In the genomic region with DNA sequence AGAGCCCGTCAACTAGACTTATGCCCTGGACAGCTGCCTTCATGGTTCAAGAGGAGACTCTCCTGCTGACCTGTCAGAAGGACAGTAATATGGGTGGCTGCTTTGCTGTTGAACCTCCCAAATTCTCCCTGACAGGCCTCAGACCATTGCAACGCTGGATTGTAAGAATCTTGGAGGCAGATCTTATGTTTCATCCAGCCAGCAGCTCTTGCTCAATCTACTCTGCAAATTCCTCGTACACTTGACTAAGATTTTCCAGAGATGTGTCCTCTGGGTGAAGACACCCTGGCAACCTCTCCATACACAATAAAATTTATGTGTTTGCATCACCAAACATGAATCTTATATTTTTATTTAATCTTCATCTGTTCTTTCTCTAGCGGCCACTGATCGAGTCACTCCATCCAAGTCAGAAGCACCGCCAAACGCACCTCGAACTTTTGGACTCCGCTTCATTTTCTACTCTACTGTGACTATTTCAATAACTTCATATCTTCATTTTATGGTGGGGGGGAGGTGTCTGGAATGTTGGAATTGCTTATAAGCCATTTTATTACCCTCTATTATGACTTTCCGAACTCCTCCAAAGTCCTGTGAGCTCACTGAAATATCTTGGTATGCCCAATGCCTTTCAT, we compare ENCODE assay signal across 17 cellular contexts.
DNase-seq lines count a peak whose midpoint lies in the region; ATAC-seq and TF ChIP-seq lines count a peak whose summit lies in the region.
"Had no signal": no experiment of that assay in that cellular context is flagged by ENCODE, and none has a peak within 500 bp of the region (broad histone marks: within the 10 kb centered on the region; RNA-seq: fewer than 3 reads in every experiment).

No MANE protein-coding gene starts in this region.

- H3K4me1 ChIP-seq in body of pancreas (peaks cover 4% of the 10 kb centered on the region), esophagus muscularis mucosa (peaks cover 0 to 50% (median 46%) of the 10 kb centered on the region in 4 donors), muscle layer of colon (ENCODE audit: insufficient read depth, low read length) (peaks cover 37% of the 10 kb centered on the region), upper lobe of right lung (peaks cover 4% of the 10 kb centered on the region)
- H3K4me1 ChIP-seq: Caco-2 had no signal

- H3K27me3 ChIP-seq in body of pancreas (no peaks in the 10 kb centered on the region), esophagus muscularis mucosa (no peaks in the 10 kb centered on the region), muscle layer of colon (ENCODE audit: control insufficient read depth in 1 of 2, insufficient read depth in 2 of 2, low read length in 2 of 2) (no peaks in the 10 kb centered on the region), upper lobe of right lung (no peaks in the 10 kb centered on the region)

- CTCF ChIA-PET in activated CD4-positive, alpha-beta memory T cell treated with anti-CD3 and anti-CD28 coated beads for 36 hours (lab: Charles Lee), result no interaction called here

- H3K36me3 Mint-ChIP-seq in activated CD4-positive, alpha-beta memory T cell treated with anti-CD3 and anti-CD28 coated beads for 36 hours, result no peaks in the 10 kb centered on the region
- H3K36me3 Mint-ChIP-seq: CD4-positive, CD25-positive, alpha-beta regulatory T cell had no signal

- DNase-seq in body of pancreas (peak in 1 of 4 donors; percentile 5), esophagus muscularis mucosa (ENCODE audit: extremely low spot score) (peak; percentile 89), upper lobe of right lung (no peak), NCI-H2171 (lab: John Stamatoyannopoulos, UW) (no peak)
- DNase-seq in activated CD4-positive, alpha-beta memory T cell treated with anti-CD3 and anti-CD28 coated beads for 36 hours, result no peak
- DNase-seq: Caco-2; CD4-positive, CD25-positive, alpha-beta regulatory T cell; DMS153; GOT3; NCI-H1048; NCI-H2029 treated with DMSO at 0.1 percent for 48 hours; NCI-H524; PC-9 had no signal

- H3K4me3 Mint-ChIP-seq in activated CD4-positive, alpha-beta memory T cell treated with anti-CD3 and anti-CD28 coated beads for 36 hours, result no peak overlapping the region
- H3K4me3 Mint-ChIP-seq: B cell; CD4-positive, CD25-positive, alpha-beta regulatory T cell had no signal

- POLR2A ChIA-PET in activated CD4-positive, alpha-beta memory T cell treated with anti-CD3 and anti-CD28 coated beads for 36 hours (lab: Charles Lee), result no interaction called here

- H3K27ac Mint-ChIP-seq in activated CD4-positive, alpha-beta memory T cell treated with anti-CD3 and anti-CD28 coated beads for 36 hours, result no peak overlapping the region
- H3K27ac Mint-ChIP-seq: B cell; CD4-positive, CD25-positive, alpha-beta regulatory T cell had no signal

- TF ChIP-seq POLR2A in body of pancreas (IDR thresholded peaks at IDR 0.05) (no peak), esophagus muscularis mucosa (IDR thresholded peaks at IDR 0.05; ENCODE audit: low read depth) (no peak)

- no peak for TF ChIP-seq CTCF in body of pancreas (IDR thresholded peaks at IDR 0.05)
- TF ChIP-seq CTCF in esophagus muscularis mucosa (IDR thresholded peaks at IDR 0.05), result no peak
- TF ChIP-seq CTCF in upper lobe of right lung (IDR thresholded peaks at IDR 0.05), result no peak

- peaks cover 2% of the 10 kb centered on the region for H3K27me3 Mint-ChIP-seq in activated CD4-positive, alpha-beta memory T cell treated with anti-CD3 and anti-CD28 coated beads for 36 hours
- H3K27me3 Mint-ChIP-seq: B cell; CD4-positive, CD25-positive, alpha-beta regulatory T cell had no signal

- H3K36me3 ChIP-seq in body of pancreas (replicated peaks in 1 of 2; ENCODE audit: insufficient read depth in 1 of 2, low read depth in 2 of 2) (no peaks in the 10 kb centered on the region), esophagus muscularis mucosa (no peaks in the 10 kb centered on the region), muscle layer of colon (ENCODE audit: insufficient read depth, low read length) (no peaks in the 10 kb centered on the region), upper lobe of right lung (no peaks in the 10 kb centered on the region)

- TF ChIP-seq EP300 in esophagus muscularis mucosa (IDR thresholded peaks at IDR 0.05), result no peak

- intact Hi-C loops in body of pancreas (cut with DNase I), result no loop called here
- intact Hi-C loops in esophagus muscularis mucosa (cut with DNase I), result loop anchor here (5.0 kb wide), 1 partner anchor 140 kb away; no protein-coding TSS in a partner anchor
- intact Hi-C loops in upper lobe of right lung (cut with DNase I), result no loop called here
- intact Hi-C loops in activated CD4-positive, alpha-beta memory T cell treated with anti-CD3 and anti-CD28 coated beads for 36 hours (cut with micrococcal nuclease), result no loop called here

- 73 to 79% methylated on average over 10 of the region's 10 CpGs for WGBS in body of pancreas, 2 donors
- 61% methylated on average over 10 of the region's 10 CpGs for WGBS in esophagus muscularis mucosa

- H3K4me3 ChIP-seq in body of pancreas (no peak overlapping the region), esophagus muscularis mucosa (no peak overlapping the region), muscle layer of colon (ENCODE audit: low read depth in 1 of 2, low read length in 2 of 2) (no peak overlapping the region), upper lobe of right lung (no peak overlapping the region)
- H3K4me3 ChIP-seq: PC-9 had no signal

- H3K9ac ChIP-seq in muscle layer of colon (ENCODE audit: low read length), result no peak overlapping the region
- H3K9ac ChIP-seq: KMS-11 had no signal

- H3K9me3 ChIP-seq in body of pancreas (no peaks in the 10 kb centered on the region), esophagus muscularis mucosa (no peaks in the 10 kb centered on the region), muscle layer of colon (ENCODE audit: low read length) (no peaks in the 10 kb centered on the region), upper lobe of right lung (no peaks in the 10 kb centered on the region)
- H3K9me3 ChIP-seq: Caco-2 had no signal

- peak; percentile 38 for ATAC-seq in body of pancreas
- ATAC-seq in upper lobe of right lung, result peak; percentile 38
- no peak for ATAC-seq in HG02759 (IDR thresholded peaks at IDR 0.05; ENCODE audit: unreplicated experiment)

- H3K4me1 Mint-ChIP-seq in activated CD4-positive, alpha-beta memory T cell treated with anti-CD3 and anti-CD28 coated beads for 36 hours (ENCODE audit: low read depth), result no peaks in the 10 kb centered on the region
- H3K4me1 Mint-ChIP-seq: B cell; CD4-positive, CD25-positive, alpha-beta regulatory T cell had no signal

- H3K27ac ChIP-seq in body of pancreas (no peak overlapping the region), esophagus muscularis mucosa (replicated peaks in 1 of 4) (peak overlapping the region; percentile 57 to 65 (median 62)), muscle layer of colon (ENCODE audit: low read depth, low read length) (peak overlapping the region; percentile 67), upper lobe of right lung (no peak overlapping the region)
- H3K27ac ChIP-seq: KMS-11, PC-9 had no signal

- H3K9me3 Mint-ChIP-seq in activated CD4-positive, alpha-beta memory T cell treated with anti-CD3 and anti-CD28 coated beads for 36 hours, result peaks cover 3% of the 10 kb centered on the region

Comparison
In these comparisons a context has a peak if more than half of its experiments do, and no peak if none do; other contexts are left out.
1. H3K27ac ChIP-seq: peak in esophagus muscularis mucosa (4 of 4) and muscle layer of colon (single experiment); none in body of pancreas (0 of 4) and upper lobe of right lung (single experiment).